In the genomic region with DNA sequence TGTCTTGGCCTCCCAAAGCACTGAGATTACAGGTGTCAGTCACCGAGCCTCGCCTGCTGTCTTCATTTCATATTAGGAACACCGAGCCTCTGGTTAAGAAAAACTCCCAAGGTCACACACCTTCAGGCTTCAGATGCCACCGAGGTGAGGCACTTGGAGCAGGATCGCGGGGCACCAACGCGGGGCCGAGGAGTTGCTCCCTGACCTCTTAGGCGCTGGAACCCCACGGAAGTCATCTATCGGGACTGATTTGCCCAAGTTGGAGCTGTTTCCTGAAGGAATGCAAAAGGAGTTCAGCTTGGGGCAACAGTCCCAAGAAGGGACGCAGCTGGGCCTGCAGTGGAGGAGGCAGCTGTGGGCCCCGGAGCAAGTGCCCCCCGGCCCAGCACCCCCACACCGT, we compare ENCODE assay signal across 16 cellular contexts. TPM values are rescaled to one million over a fixed set of nuclear protein-coding genes. Genes with fewer than 3 reads are reported as not detected.
DNase-seq lines count a peak whose midpoint lies in the region; ATAC-seq and TF ChIP-seq lines count a peak whose summit lies in the region.
"Had no signal": no experiment of that assay in that cellular context is flagged by ENCODE, and none has a peak within 500 bp of the region (broad histone marks: within the 10 kb centered on the region; RNA-seq: fewer than 3 reads in every experiment).

No MANE protein-coding gene starts in this region.

- H3K4me1 Mint-ChIP-seq in Caco-2 (ENCODE audit: low read depth, unreplicated experiment): peaks cover 41% of the 10 kb centered on the region

- H2BK12ac ChIP-seq in mesenchymal stem cell (ENCODE audit: low read length in 2 of 2): no peak overlapping the region

- H3K9me3 Mint-ChIP-seq in Caco-2 (ENCODE audit: unreplicated experiment): peaks cover 19% of the 10 kb centered on the region
- H3K9me3 Mint-ChIP-seq: CD4-positive, alpha-beta T cell had no signal

- CTCF ChIA-PET in Caco-2 (lab: Charles Lee): interaction anchor here (0.6 kb wide), 1 partner anchor 238 kb away, joined by 6 read pairs; no protein-coding TSS in a partner anchor

- H3K4me2 ChIP-seq in mesenchymal stem cell (ENCODE audit: low read length, poor library complexity, severe bottlenecking): no peak overlapping the region
- H3K4me2 ChIP-seq: KMS-11 had no signal

- ATAC-seq in HG03135 (IDR thresholded peaks at IDR 0.05; ENCODE audit: unreplicated experiment) (no peak), HG03139 (IDR thresholded peaks at IDR 0.05; ENCODE audit: unreplicated experiment) (no peak)

- 90% methylated on average over 16 of the region's 16 CpGs for WGBS in mesenchymal stem cell

- H3K27ac ChIP-seq in VCaP (peak overlapping the region; percentile 70), mesenchymal stem cell (ENCODE audit: low read length, poor library complexity, severe bottlenecking) (no peak overlapping the region)
- H3K27ac ChIP-seq: KMS-11 had no signal

- H3K4me3 Mint-ChIP-seq in Caco-2 (ENCODE audit: unreplicated experiment): no peak overlapping the region
- H3K4me3 Mint-ChIP-seq: CD4-positive, alpha-beta T cell had no signal

- TF ChIP-seq CTCF in Caco-2 (IDR thresholded peaks at IDR 0.05; ENCODE audit: insufficient read depth in 1 of 2, low read depth in 1 of 2, low read length in 1 of 2, severe bottlenecking in 1 of 2, unreplicated experiment in 1 of 2): no peak
- TF ChIP-seq CTCF in VCaP (conservative IDR thresholded peaks at IDR 0.05): no peak

- H4K91ac ChIP-seq in mesenchymal stem cell (ENCODE audit: low read length): no peak overlapping the region

- H3K9me3 ChIP-seq in Caco-2 (no peaks in the 10 kb centered on the region), mesenchymal stem cell (ENCODE audit: control insufficient read depth, low read length) (no peaks in the 10 kb centered on the region)
- H3K9me3 ChIP-seq: BE2C had no signal

- H2AFZ ChIP-seq in mesenchymal stem cell (ENCODE audit: low read depth, low read length): no peak overlapping the region

- H3K36me3 ChIP-seq in Caco-2 (ENCODE audit: control insufficient read depth, insufficient read depth, low read length) (no peaks in the 10 kb centered on the region), mesenchymal stem cell (ENCODE audit: control insufficient read depth in 1 of 2, insufficient read depth in 2 of 2, low read depth in 1 of 2, low read length in 2 of 2) (no peaks in the 10 kb centered on the region)
- H3K36me3 ChIP-seq: BE2C had no signal

- peaks cover 40% of the 10 kb centered on the region for H3K4me1 ChIP-seq in Caco-2
- H3K4me1 ChIP-seq in mesenchymal stem cell (ENCODE audit: control insufficient read depth, insufficient read depth, low read depth, low read length): no peaks in the 10 kb centered on the region
- H3K4me1 ChIP-seq: BE2C had no signal

- DNase-seq in Caco-2 (no peak), mesenchymal stem cell (no peak), RKO (ENCODE audit: low spot score) (no peak)
- DNase-seq: ACHN; BE2C; C1 segment of cervical spinal cord; CD4-positive, alpha-beta T cell; DMS153; DMS79; GDM1; GOT3; H9 had no signal

- POLR2A ChIA-PET in Caco-2 (lab: Charles Lee): interaction anchor here (0.9 to 1.3 kb wide), 2 partner anchors 13 to 117 kb away, joined by 3 to 5 read pairs; no protein-coding TSS in a partner anchor

- no peak overlapping the region for H2BK120ac ChIP-seq in mesenchymal stem cell (ENCODE audit: low read depth, low read length)

- H3K36me3 Mint-ChIP-seq in Caco-2 (ENCODE audit: insufficient read depth, unreplicated experiment): peaks cover 14% of the 10 kb centered on the region

- H3K4me3 ChIP-seq in Caco-2 (ENCODE audit: low read depth, low read length) (no peak overlapping the region), mesenchymal stem cell (ENCODE audit: insufficient read depth in 1 of 2, low read depth in 1 of 2, low read length in 2 of 2) (no peak overlapping the region)

- no peak overlapping the region for H3K9ac ChIP-seq in mesenchymal stem cell (ENCODE audit: low read length)
- H3K9ac ChIP-seq: KMS-11 had no signal

- H4K8ac ChIP-seq in mesenchymal stem cell (ENCODE audit: low read length): peak overlapping the region; percentile 41

- no peaks in the 10 kb centered on the region for H3K27me3 Mint-ChIP-seq in Caco-2 (ENCODE audit: insufficient read depth, unreplicated experiment)

- H3K18ac ChIP-seq in mesenchymal stem cell (ENCODE audit: low read depth in 1 of 2, low read length in 2 of 2): no peak overlapping the region

- intact Hi-C loops in Caco-2 (cut with micrococcal nuclease; ENCODE audit: unreplicated experiment): loop anchor here (1.0 to 5.0 kb wide), 2 partner anchors 10 to 59 kb away; no protein-coding TSS in a partner anchor

- H3K4ac ChIP-seq in mesenchymal stem cell (ENCODE audit: low read depth in 1 of 2, low read length in 2 of 2): no peak overlapping the region

- no peaks in the 10 kb centered on the region for H3K79me1 ChIP-seq in mesenchymal stem cell (replicated peaks; ENCODE audit: low read length, poor library complexity, severe bottlenecking)

- H2BK15ac ChIP-seq in mesenchymal stem cell (ENCODE audit: low read depth, poor library complexity, severe bottlenecking): no peak overlapping the region

- H3K27me3 ChIP-seq in Caco-2 (replicated peaks; ENCODE audit: control insufficient read depth, insufficient read depth, low read length) (no peaks in the 10 kb centered on the region), mesenchymal stem cell (ENCODE audit: control insufficient read depth in 1 of 2, insufficient read depth in 1 of 2, low read length in 2 of 2) (peaks cover 0 to 13% of the 10 kb centered on the region in 2 experiments)

- H3K14ac ChIP-seq in mesenchymal stem cell (ENCODE audit: low read length in 2 of 2): no peak overlapping the region

- BruUV-seq in Caco-2 (replicated peaks; lab: Mats Ljungman, UMichigan): no TSS peak

- H3K23ac ChIP-seq in mesenchymal stem cell (ENCODE audit: low read length in 2 of 2): no peak overlapping the region

- no peak overlapping the region for H2AK5ac ChIP-seq in mesenchymal stem cell (ENCODE audit: low read length, severe bottlenecking)

- peak overlapping the region; percentile 28 for H3K27ac Mint-ChIP-seq in Caco-2 (ENCODE audit: unreplicated experiment)
- H3K27ac Mint-ChIP-seq: CD4-positive, alpha-beta T cell had no signal

- H2BK5ac ChIP-seq in mesenchymal stem cell (ENCODE audit: low read depth, low read length, poor library complexity, severe bottlenecking): no peak overlapping the region

RNA-seq across cellular contexts. Expression of gene XPO4, which starts 50.3 kb away (rescaled TPM):
- 31.3 and 33.3 TPM in 2 replicates for total RNA-seq in Caco-2 (2022)
- 6.0 TPM for polyA plus RNA-seq in mesenchymal stem cell (2013, experiment 1 of 2)
- polyA plus RNA-seq in mesenchymal stem cell (2013, experiment 2 of 2): 6.0 TPM
